ENCODE assay signal across 8 cellular contexts in genomic region chr12:66409195-66409871, GRCh38.
DNase-seq lines count a peak whose midpoint lies in the region; ATAC-seq and TF ChIP-seq lines count a peak whose summit lies in the region.

No MANE protein-coding gene starts in this region.

- no peak for ATAC-seq in HG02571 (IDR thresholded peaks at IDR 0.05; ENCODE audit: unreplicated experiment)

- in situ Hi-C loops in KBM-7 (cut with MboI; ENCODE audit: low pct_unique_long_range_greater_than_20kb, low sequenced_read_pairs), result loop anchor here (25.0 kb wide), 1 partner anchor 272 kb away; the partner anchor contains the start of gene LLPH

- H3K27ac ChIP-seq in dorsolateral prefrontal cortex, result no peak overlapping the region

- peak; percentile 42 to 79 (median 66) for TF ChIP-seq CTCF in dorsolateral prefrontal cortex (IDR thresholded peaks at IDR 0.05 in 54 of 56, conservative IDR thresholded peaks at IDR 0.05 in 2 of 56; ENCODE audit: low read depth in 1 of 56, partially characterized antibody in 56 of 56)

- intact Hi-C loops in dorsolateral prefrontal cortex (cut with DNase I), result loop anchor here (10.0 kb wide), 2 partner anchors 145 to 285 kb away; no protein-coding TSS in a partner anchor

- peak; percentile 2 to 3 for DNase-seq in stimulated activated CD4-positive, alpha-beta T cell treated with anti-CD3 and anti-CD28 coated beads, Interleukin-12 subunit alpha, Interleukin-12 subunit beta, amount 100 ng/mL, for 24 hours (ENCODE audit: low read depth in 2 of 2)
- DNase-seq in stimulated activated CD4-positive, alpha-beta T cell treated with anti-CD3 and anti-CD28 coated beads, Interleukin-4, amount 100 ng/mL, for 1 hour, result no peak
- DNase-seq in KBM-7, result peak; percentile 81
- DNase-seq in T-helper 1 cell, result peak in 4 of 5 donors; percentile 6 to 54 (median 21)
- no peak for DNase-seq in dorsolateral prefrontal cortex
- DNase-seq in myocyte (ENCODE audit: low read depth), result peak; percentile 59
- DNase-seq in D341Med (ENCODE audit: low spot score), result no peak

- no peaks in the 10 kb centered on the region for H3K27me3 ChIP-seq in dorsolateral prefrontal cortex

- no peak overlapping the region for H3K4me3 ChIP-seq in dorsolateral prefrontal cortex

Comparison
In these comparisons a context has a peak if more than half of its experiments do, and no peak if none do; other contexts are left out.
1. DNase-seq: peak in stimulated activated CD4-positive, alpha-beta T cell treated with anti-CD3 and anti-CD28 coated beads, Interleukin-12 subunit alpha, Interleukin-12 subunit beta, amount 100 ng/mL, for 24 hours (2 of 2), KBM-7 (single experiment), T-helper 1 cell (4 of 5) and myocyte (single experiment); none in stimulated activated CD4-positive, alpha-beta T cell treated with anti-CD3 and anti-CD28 coated beads, Interleukin-4, amount 100 ng/mL, for 1 hour (single experiment), dorsolateral prefrontal cortex (0 of 10) and D341Med (single experiment).